Comparison of ENCODE assay signal across 8 cellular contexts in genomic region chr20:33674294-33675126, GRCh38. TPM values are rescaled to one million over a fixed set of nuclear protein-coding genes. Genes with fewer than 3 reads are reported as not detected.
DNase-seq lines count a peak whose midpoint lies in the region; ATAC-seq and TF ChIP-seq lines count a peak whose summit lies in the region.

NECAB3 (minus strand) TSS chr20:33674428; CDS start chr20:33674352, 76 bp downstream.

- DNase-seq in activated CD4-positive, alpha-beta T cell treated with anti-CD3 and anti-CD28 coated beads for 36 hours = peak; percentile 74
- no peak for DNase-seq in activated CD4-positive, alpha-beta T cell treated with anti-CD3 and anti-CD28 coated beads for 1 hour
- peak; percentile 65 for DNase-seq in NCI-H524 treated with DMSO at 0.1 percent for 48 hours (lab: John Stamatoyannopoulos, UW)
- peak; percentile 73 for DNase-seq in activated CD4-positive, alpha-beta memory T cell treated with anti-CD3 and anti-CD28 coated beads for 36 hours
- peak; percentile 24 for DNase-seq in effector CD8-positive, alpha-beta T cell (lab: John Stamatoyannopoulos, UW)
- DNase-seq in lung (ENCODE audit: low spot score) = peak; percentile 75
- peak; percentile 49 for DNase-seq in stimulated activated CD8-positive, alpha-beta memory T cell treated with anti-CD3 and anti-CD28 coated beads, Interleukin-12 subunit alpha, Interleukin-12 subunit beta, amount 100 ng/mL, for 4 hours (ENCODE audit: low read depth)

- peak within 1 kb of the TSS; percentile 49 for H3K4me3 ChIP-seq in lung

- peaks cover 42% of the 10 kb centered on the region for H3K4me1 Mint-ChIP-seq in activated CD4-positive, alpha-beta T cell treated with anti-CD3 and anti-CD28 coated beads for 36 hours
- H3K4me1 Mint-ChIP-seq in activated CD4-positive, alpha-beta memory T cell treated with anti-CD3 and anti-CD28 coated beads for 36 hours (ENCODE audit: low read depth) = peaks cover 39% of the 10 kb centered on the region

- H3K9me3 Mint-ChIP-seq in activated CD4-positive, alpha-beta T cell treated with anti-CD3 and anti-CD28 coated beads for 36 hours (ENCODE audit: low read depth) = no peaks in the 10 kb centered on the region
- H3K9me3 Mint-ChIP-seq in activated CD4-positive, alpha-beta memory T cell treated with anti-CD3 and anti-CD28 coated beads for 36 hours = no peaks in the 10 kb centered on the region

- whole genome bisulfite sequencing in lung, 2 donors = 4 to 12% methylated on average over 39 to 73 of the region's 73 CpGs

- POLR2A ChIA-PET in activated CD4-positive, alpha-beta T cell treated with anti-CD3 and anti-CD28 coated beads for 36 hours (lab: Charles Lee) = interaction anchor here (0.6 kb wide), 1 partner anchor 17 kb away, joined by 4 read pairs; no protein-coding TSS in a partner anchor
- POLR2A ChIA-PET in activated CD4-positive, alpha-beta memory T cell treated with anti-CD3 and anti-CD28 coated beads for 36 hours (lab: Charles Lee) = interaction anchor here (1.7 kb wide), 1 partner anchor 11 kb away, joined by 5 read pairs; no protein-coding TSS in a partner anchor

- peak; percentile 69 for ATAC-seq in activated CD4-positive, alpha-beta T cell treated with anti-CD3 and anti-CD28 coated beads for 36 hours
- ATAC-seq in HG03097 (IDR thresholded peaks at IDR 0.05; ENCODE audit: low FRiP score, unreplicated experiment) (peak; percentile 41), lung (ENCODE audit: insufficient read depth, low FRiP score) (peak; percentile 89)

- intact Hi-C loops in activated CD4-positive, alpha-beta T cell treated with anti-CD3 and anti-CD28 coated beads for 36 hours (cut with DNase I, micrococcal nuclease) = loop anchor here in 1 of 2 experiments (1.0 kb wide), 1 partner anchor 12 kb away; the partner anchor contains the start of gene E2F1
- intact Hi-C loops in activated CD4-positive, alpha-beta memory T cell treated with anti-CD3 and anti-CD28 coated beads for 36 hours (cut with micrococcal nuclease) = no loop called here

- peaks cover 0 to 6% of the 10 kb centered on the region in 2 donors for H3K36me3 ChIP-seq in lung (ENCODE audit: control insufficient read depth in 2 of 2, insufficient read depth in 2 of 2, low read length in 2 of 2)

- H3K27ac Mint-ChIP-seq in activated CD4-positive, alpha-beta T cell treated with anti-CD3 and anti-CD28 coated beads for 36 hours = peak within 1 kb of the TSS; percentile 76
- peak within 1 kb of the TSS; percentile 49 for H3K27ac Mint-ChIP-seq in activated CD4-positive, alpha-beta memory T cell treated with anti-CD3 and anti-CD28 coated beads for 36 hours

- peaks cover 0 to 13% of the 10 kb centered on the region in 2 donors for H3K4me1 ChIP-seq in lung (ENCODE audit: control insufficient read depth in 2 of 2, insufficient read depth in 2 of 2, low read length in 2 of 2)

- peaks cover 26% of the 10 kb centered on the region for H3K36me3 Mint-ChIP-seq in activated CD4-positive, alpha-beta T cell treated with anti-CD3 and anti-CD28 coated beads for 36 hours (ENCODE audit: low read depth)
- peaks cover 31% of the 10 kb centered on the region for H3K36me3 Mint-ChIP-seq in activated CD4-positive, alpha-beta memory T cell treated with anti-CD3 and anti-CD28 coated beads for 36 hours

- peak within 1 kb of the TSS; percentile 79 for H3K4me3 Mint-ChIP-seq in activated CD4-positive, alpha-beta T cell treated with anti-CD3 and anti-CD28 coated beads for 36 hours
- H3K4me3 Mint-ChIP-seq in activated CD4-positive, alpha-beta memory T cell treated with anti-CD3 and anti-CD28 coated beads for 36 hours = peak within 1 kb of the TSS; percentile 76

- no peaks in the 10 kb centered on the region for H3K27me3 Mint-ChIP-seq in activated CD4-positive, alpha-beta T cell treated with anti-CD3 and anti-CD28 coated beads for 36 hours
- H3K27me3 Mint-ChIP-seq in activated CD4-positive, alpha-beta memory T cell treated with anti-CD3 and anti-CD28 coated beads for 36 hours = no peaks in the 10 kb centered on the region

- TF ChIP-seq CTCF in lung (IDR thresholded peaks at IDR 0.05; ENCODE audit: control extremely low read depth, extremely low read depth) = no peak

- CTCF ChIA-PET in activated CD4-positive, alpha-beta T cell treated with anti-CD3 and anti-CD28 coated beads for 36 hours (lab: Charles Lee) = interaction anchor here (0.6 to 2.1 kb wide), 3 partner anchors 7 to 1118 kb away, joined by 4 to 10 read pairs (median 6); partner anchors contain the start of gene ACTL10
- CTCF ChIA-PET in activated CD4-positive, alpha-beta memory T cell treated with anti-CD3 and anti-CD28 coated beads for 36 hours (lab: Charles Lee) = interaction anchor here (2.4 kb wide), 1 partner anchor 8 kb away, joined by 9 read pairs; the partner anchor contains the start of gene ACTL10

- no peaks in the 10 kb centered on the region for H3K9me3 ChIP-seq in lung (ENCODE audit: control insufficient read depth in 2 of 2, insufficient read depth in 1 of 2, low read length in 1 of 2)

- H3K27ac ChIP-seq in lung (ENCODE audit: low read depth in 1 of 2, low read length in 1 of 2) = peak within 1 kb of the TSS; percentile 63 to 87

- no peaks in the 10 kb centered on the region for H3K27me3 ChIP-seq in lung (ENCODE audit: control insufficient read depth, insufficient read depth)

RNA-seq across cellular contexts. Expression of gene NECAB3, which starts in this region (rescaled TPM):
- total RNA-seq in activated CD4-positive, alpha-beta T cell treated with anti-CD3 and anti-CD28 coated beads for 36 hours = 10 to 100 TPM; 12.2 to 13.3 TPM
- total RNA-seq in activated CD4-positive, alpha-beta memory T cell treated with anti-CD3 and anti-CD28 coated beads for 36 hours = 10 to 100 TPM; 21.0 to 22.7 TPM
- total RNA-seq in lung = 100 to 1,000 TPM in 1 of 2 donors, 10 to 100 TPM in 1; 63.5 to 127 TPM
- 10 to 100 TPM; 21.2 to 80.8 TPM for polyA plus RNA-seq in lung
